ENCODE assay signal across 23 cellular contexts in genomic region chr3:178474526-178474925, GRCh38.
"Had no signal": no experiment of that assay in that cellular context is flagged by ENCODE, and none has a peak within 500 bp of the region (broad histone marks: within the 10 kb centered on the region; RNA-seq: fewer than 3 reads in every experiment).

No MANE protein-coding gene starts in this region.

- H3K36me3 ChIP-seq: breast epithelium, heart right ventricle, lower lobe of right lung, thyroid gland had no signal

- H3K4me3 Mint-ChIP-seq: immature natural killer cell had no signal

- H3K27me3 ChIP-seq: breast epithelium, heart right ventricle, thyroid gland had no signal

- DNase-seq: activated CD4-positive, alpha-beta T cell treated with anti-CD3 and anti-CD28 coated beads, Interleukin-2, amount 50 U/mL, for 1 hour; activated CD4-positive, CD25-positive, alpha-beta regulatory T cell treated with anti-CD3 and anti-CD28 coated beads, Interleukin-2, amount 50 U/mL, for 72 hours; activated CD8-positive, alpha-beta memory T cell treated with anti-CD3 and anti-CD28 coated beads for 24 hours; activated CD8-positive, alpha-beta memory T cell treated with anti-CD3 and anti-CD28 coated beads, Interleukin-2, amount 50 U/mL, for 48 hours; activated effector memory CD4-positive, alpha-beta T cell treated with anti-CD3 and anti-CD28 coated beads, Interleukin-2, amount 50 U/mL, for 16 hours; activated naive CD4-positive, alpha-beta T cell treated with anti-CD3 and anti-CD28 coated beads, Interleukin-2, amount 50 U/mL, for 16 hours; activated T-cell treated with anti-CD3 and anti-CD28 coated beads, Interleukin-2, amount 50 U/mL, for 48 hours; cortex of kidney; heart right ventricle; immature natural killer cell; left cardiac atrium; lower lobe of right lung; midbrain; occipital lobe; stimulated activated CD4-positive, alpha-beta T cell treated with anti-CD3 and anti-CD28 coated beads, Interleukin-12 subunit alpha, Interleukin-12 subunit beta, amount 100 ng/mL, for 4 hours; stimulated activated CD4-positive, alpha-beta T cell treated with anti-CD3 and anti-CD28 coated beads, Interleukin-1b, Interleukin-23, amount 100 ng/mL, for 48 hours; stimulated activated CD8-positive, alpha-beta memory T cell treated with anti-CD3 and anti-CD28 coated beads, Interleukin-4, amount 100 ng/mL, for 48 hours; stimulated activated naive CD4-positive, alpha-beta T cell treated with Interleukin-2 at 50 U/mL for 16 hours; T-helper 1 cell; T-helper 9 cell; thyroid gland had no signal

- H3K4me1 Mint-ChIP-seq: immature natural killer cell had no signal

- H3K36me3 Mint-ChIP-seq: immature natural killer cell had no signal

- H3K4me3 ChIP-seq: breast epithelium, heart right ventricle, lower lobe of right lung, thyroid gland had no signal

- H3K27me3 Mint-ChIP-seq: progenitor cell of endocrine pancreas had no signal

- H3K4me1 ChIP-seq: breast epithelium, lower lobe of right lung had no signal

- H3K27ac ChIP-seq: breast epithelium, heart right ventricle, lower lobe of right lung, thyroid gland had no signal

- ATAC-seq: left cardiac atrium had no signal

- H3K9me3 ChIP-seq: breast epithelium, heart right ventricle, lower lobe of right lung, thyroid gland had no signal

- H3K27ac Mint-ChIP-seq: immature natural killer cell, progenitor cell of endocrine pancreas had no signal
